ENCODE assay signal across 9 cellular contexts in the genomic region with DNA sequence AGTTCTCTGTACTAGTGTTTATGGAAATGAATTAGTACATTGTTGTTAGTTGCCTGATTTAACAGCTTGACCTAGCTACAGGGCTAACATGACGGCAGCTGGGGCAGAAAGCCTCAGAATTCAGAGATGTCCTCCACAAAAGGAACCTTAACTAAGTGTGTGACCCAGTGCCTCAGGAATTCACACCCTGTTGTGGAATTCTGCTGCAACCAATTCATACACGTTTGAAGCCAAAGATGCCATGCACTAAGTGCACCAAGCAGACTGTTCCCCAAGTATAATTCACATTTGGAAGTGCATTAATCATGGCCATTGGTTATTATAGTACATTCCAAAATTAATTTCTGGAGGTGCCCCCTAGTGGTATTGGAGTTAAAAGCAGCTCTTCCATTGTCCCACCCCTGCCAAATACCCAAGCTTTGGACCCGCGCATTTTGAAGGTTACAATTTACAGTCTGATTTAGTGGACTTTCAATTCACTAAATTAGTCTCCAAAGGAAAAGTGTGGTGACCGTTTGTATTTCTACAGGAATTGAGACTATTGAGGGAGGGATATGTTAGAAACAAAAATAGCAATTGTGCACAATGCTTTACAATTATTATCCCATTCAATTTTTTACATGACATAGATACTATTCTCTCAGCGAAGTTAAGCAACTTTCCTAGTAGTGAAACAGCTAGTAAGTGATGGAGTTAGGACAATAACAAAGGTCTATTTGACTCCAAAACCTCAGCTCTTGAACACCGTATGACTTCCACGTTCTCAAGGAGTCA.
DNase-seq lines count a peak whose midpoint lies in the region; ATAC-seq and TF ChIP-seq lines count a peak whose summit lies in the region.
"Had no signal": no experiment of that assay in that cellular context is flagged by ENCODE, and none has a peak within 500 bp of the region (broad histone marks: within the 10 kb centered on the region; RNA-seq: fewer than 3 reads in every experiment).

No MANE protein-coding gene starts in this region.

- intact Hi-C loops in left colon (cut with DNase I, micrococcal nuclease): no loop called here

- peaks cover 20% of the 10 kb centered on the region for H3K27me3 Mint-ChIP-seq in endodermal cell (ENCODE audit: insufficient read depth)

- H3K27me3 ChIP-seq in endodermal cell (ENCODE audit: control insufficient read depth, insufficient read depth, low read length, poor library complexity, severe bottlenecking): no peaks in the 10 kb centered on the region

- no peak overlapping the region for H3K9ac ChIP-seq in endodermal cell (ENCODE audit: extremely low read depth, low read length, poor library complexity, severe bottlenecking)

- no peaks in the 10 kb centered on the region for H3K36me3 Mint-ChIP-seq in endodermal cell (ENCODE audit: low read depth)
- H3K36me3 Mint-ChIP-seq: activated naive CD4-positive, alpha-beta T cell treated with anti-CD3 and anti-CD28 coated beads, Interleukin-2, amount 50 U/mL, for 72 hours had no signal

- H3K4me1 ChIP-seq in endodermal cell (ENCODE audit: control insufficient read depth, insufficient read depth, low read length): peaks cover 12% of the 10 kb centered on the region

- peaks cover 25% of the 10 kb centered on the region for H3K4me1 Mint-ChIP-seq in endodermal cell

- peak; percentile 23 for DNase-seq in NCI-H510A treated with DMSO at 0.1 percent for 48 hours (lab: John Stamatoyannopoulos, UW)
- no peak for DNase-seq in NCI-H510A (lab: John Stamatoyannopoulos, UW)
- peak; percentile 11 for DNase-seq in NAMALWA (ENCODE audit: low spot score)
- peak; percentile 60 for DNase-seq in endodermal cell
- DNase-seq in retinal pigment epithelial cell (ENCODE audit: low read depth): no peak
- DNase-seq in left colon: no peak
- no peak for DNase-seq in activated gamma-delta T cell (lab: John Stamatoyannopoulos, UW)

- no peaks in the 10 kb centered on the region for H3K36me3 ChIP-seq in endodermal cell (ENCODE audit: control insufficient read depth, insufficient read depth, low read length)

- H3K27ac ChIP-seq in endodermal cell (ENCODE audit: low read depth, low read length): no peak overlapping the region

- H3K4me3 Mint-ChIP-seq in endodermal cell: no peak overlapping the region

- ATAC-seq in GM19023 (IDR thresholded peaks at IDR 0.05; ENCODE audit: unreplicated experiment) (no peak), left colon (no peak)
- ATAC-seq: activated naive CD4-positive, alpha-beta T cell treated with anti-CD3 and anti-CD28 coated beads, Interleukin-2, amount 50 U/mL, for 72 hours had no signal

- TF ChIP-seq CTCF in endodermal cell (conservative IDR thresholded peaks at IDR 0.05): peak; percentile 91
- TF ChIP-seq CTCF in retinal pigment epithelial cell (conservative IDR thresholded peaks at IDR 0.05; ENCODE audit: low read depth, low read length): peak; percentile 67

- peaks cover 3% of the 10 kb centered on the region for H3K9me3 ChIP-seq in endodermal cell (ENCODE audit: control insufficient read depth, low read length)

- WGBS in endodermal cell (ENCODE audit: insufficient coverage in 1 of 2, insufficient read length in 1 of 2), 2 experiments: 61 to 64% methylated on average over 7 to 8 of the region's 8 CpGs

- no peak overlapping the region for H3K4me3 ChIP-seq in endodermal cell (ENCODE audit: low read length)
- no peak overlapping the region for H3K4me3 ChIP-seq in retinal pigment epithelial cell (ENCODE audit: low read length)

- peaks cover 18% of the 10 kb centered on the region for H3K9me3 Mint-ChIP-seq in endodermal cell

- H3K27ac Mint-ChIP-seq in endodermal cell: no peak overlapping the region
- H3K27ac Mint-ChIP-seq: activated naive CD4-positive, alpha-beta T cell treated with anti-CD3 and anti-CD28 coated beads, Interleukin-2, amount 50 U/mL, for 72 hours had no signal

Comparison
In these comparisons a context has a peak if more than half of its experiments do, and no peak if none do; other contexts are left out.
1. DNase-seq: peak in NCI-H510A treated with DMSO at 0.1 percent for 48 hours (single experiment), NAMALWA (single experiment) and endodermal cell (single experiment); none in NCI-H510A (single experiment), retinal pigment epithelial cell (single experiment), left colon (0 of 2) and activated gamma-delta T cell (single experiment).